ENCODE assay signal across 8 cellular contexts in the genomic region with DNA sequence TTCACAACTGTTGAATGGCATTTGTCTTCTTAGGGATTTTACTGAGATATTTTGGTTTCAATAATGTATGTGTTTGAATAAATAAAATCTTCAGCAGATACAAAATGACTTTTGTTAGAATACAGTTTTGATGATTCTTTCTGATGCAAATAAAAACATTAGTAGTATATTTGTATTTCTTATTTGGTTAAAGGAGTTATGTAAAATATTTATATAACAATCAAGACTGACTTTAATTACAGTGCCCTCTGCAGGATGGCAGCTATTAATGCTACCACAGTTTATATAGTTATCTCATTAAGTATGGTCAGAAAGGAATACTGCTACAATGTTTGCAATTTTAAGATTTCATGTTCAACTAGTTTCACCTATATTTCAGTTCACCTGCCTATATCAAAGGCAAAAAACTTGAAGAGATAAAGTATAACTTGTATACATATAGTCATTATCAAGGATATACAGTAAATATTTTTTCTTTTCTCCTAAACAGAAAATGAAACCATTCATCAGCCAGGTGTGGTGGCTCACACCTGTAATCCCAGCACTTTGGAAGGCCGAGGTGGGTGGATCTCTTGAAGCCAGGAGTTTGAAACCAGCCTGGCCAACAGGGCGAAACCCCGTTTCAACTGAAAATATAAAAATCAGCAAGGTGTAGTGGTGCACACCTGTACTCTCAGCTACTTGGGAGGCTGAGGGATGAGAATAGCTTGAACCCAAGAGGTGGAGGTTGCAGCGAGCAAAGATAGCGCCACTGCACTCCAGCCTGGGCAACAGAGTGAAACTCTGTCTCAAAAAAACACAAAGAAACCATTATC. TPM values are rescaled to one million over a fixed set of nuclear protein-coding genes. Genes with fewer than 3 reads are reported as not detected.
DNase-seq lines count a peak whose midpoint lies in the region; ATAC-seq, FAIRE-seq and TF ChIP-seq lines count a peak whose summit lies in the region.

No MANE protein-coding gene starts in this region.

- H3K36me3 ChIP-seq in bronchial epithelial cell (ENCODE audit: control insufficient read depth, insufficient read depth, low read length), result peaks cover 6% of the 10 kb centered on the region

- no peak for TF ChIP-seq CTCF in bronchial epithelial cell (IDR thresholded peaks at IDR 0.05; ENCODE audit: insufficient read depth, low read length, severe bottlenecking)

- ATAC-seq in HG03460 (IDR thresholded peaks at IDR 0.05; ENCODE audit: unreplicated experiment), result peak; percentile 56
- ATAC-seq in HG03571 (IDR thresholded peaks at IDR 0.05; ENCODE audit: unreplicated experiment), result no peak
- no peak for ATAC-seq in GM21529 (IDR thresholded peaks at IDR 0.05; ENCODE audit: unreplicated experiment)
- ATAC-seq in GM19324 (IDR thresholded peaks at IDR 0.05; ENCODE audit: low FRiP score, unreplicated experiment), result no peak

- H3K27me3 ChIP-seq in bronchial epithelial cell (ENCODE audit: control insufficient read depth, insufficient read depth, low read length), result no peaks in the 10 kb centered on the region

- no peak for FAIRE-seq in bronchial epithelial cell (lab: Jason Lieb, UNC)

- DNase-seq in EL, result peak; percentile 12
- DNase-seq in bronchial epithelial cell (ENCODE audit: low read depth), result peak; percentile 36
- DNase-seq in myocyte (ENCODE audit: low read depth), result peak; percentile 36
- no peak for DNase-seq in epidermal melanocyte (ENCODE audit: insufficient read length, low spot score)

- no peak overlapping the region for H3K4me3 ChIP-seq in bronchial epithelial cell (ENCODE audit: low read depth, low read length)

RNA-seq across cellular contexts. Expression of a gene that starts 19.8 kb away (rescaled TPM):
- total RNA-seq in bronchial epithelial cell (66.6 and 77.7 TPM in 2 replicates), myocyte (42.8 and 49.6 TPM in 2 replicates)
- 11.5 TPM for polyA plus RNA-seq in myocyte (2012)
